Comparison of ENCODE assay signal across 5 cellular contexts in the genomic region with DNA sequence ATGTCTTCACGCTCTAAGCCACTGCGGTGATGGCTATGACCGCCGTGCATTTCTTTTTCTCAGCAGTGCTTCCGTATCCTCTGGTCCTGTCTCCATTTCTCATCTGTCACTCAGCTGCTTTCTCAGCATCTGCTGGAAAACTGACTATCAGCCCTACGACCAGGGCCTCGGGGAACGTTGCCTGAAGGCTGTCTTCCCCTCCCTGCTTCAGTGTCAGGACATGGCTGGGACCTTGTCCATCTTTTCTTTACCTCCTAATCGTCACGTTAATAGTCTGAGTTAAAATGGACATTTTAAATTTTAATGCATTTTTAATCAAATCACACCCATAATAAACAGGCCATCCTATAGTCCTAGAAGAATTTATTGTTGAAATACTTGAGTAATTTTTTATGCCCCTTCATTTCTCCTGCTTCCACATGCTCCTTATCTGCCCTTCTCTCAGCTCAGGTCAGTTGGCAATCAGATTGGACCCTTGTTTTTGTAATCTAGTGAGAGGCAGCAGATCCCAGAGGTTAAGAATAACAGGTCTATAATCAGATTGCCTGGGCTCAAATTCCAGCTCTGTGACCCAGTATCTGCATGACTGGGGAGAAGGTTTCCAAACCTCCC.
"Had no signal": no experiment of that assay in that cellular context is flagged by ENCODE, and none has a peak within 500 bp of the region (broad histone marks: within the 10 kb centered on the region; RNA-seq: fewer than 3 reads in every experiment).

No MANE protein-coding gene starts in this region.

- H3K9me3 Mint-ChIP-seq: GM23338, H9 had no signal

- ATAC-seq: GM23338, K562 had no signal

- H3K27ac Mint-ChIP-seq: GM23338, H9 had no signal

- H3K4me3 ChIP-seq: GM23338, K562 had no signal

- H3K4me2 ChIP-seq: GM23338 had no signal

- DNase-seq: H9, HCEC 1CT, IMR-90 had no signal

- H3K4me3 Mint-ChIP-seq: GM23338, H9 had no signal

- H2AFZ ChIP-seq: GM23338 had no signal
